22 cellular contexts compared by ENCODE assay signal in genomic region chr3:29871087-29871486, GRCh38.
DNase-seq lines count a peak whose midpoint lies in the region; ATAC-seq and TF ChIP-seq lines count a peak whose summit lies in the region.
"Had no signal": no experiment of that assay in that cellular context is flagged by ENCODE, and none has a peak within 500 bp of the region (broad histone marks: within the 10 kb centered on the region; RNA-seq: fewer than 3 reads in every experiment).

No MANE protein-coding gene starts in this region.

- no peak for ATAC-seq in HG02588 (IDR thresholded peaks at IDR 0.05; ENCODE audit: unreplicated experiment)
- ATAC-seq: esophagus mucosa had no signal

- POLR2A ChIA-PET in RWPE1 (lab: Yijun Ruan, JAX; ENCODE audit: low non-redundant PET) (no interaction called here), OCI-LY7 (lab: Charles Lee) (no interaction called here)

- H3K27ac ChIP-seq in RWPE1: no peak overlapping the region
- H3K27ac ChIP-seq in OCI-LY7 (ENCODE audit: low read depth, low read length, poor library complexity, severe bottlenecking): no peak overlapping the region
- H3K27ac ChIP-seq: right atrium auricular region had no signal

- DNase-seq in COLO829 (ENCODE audit: low spot score) (peak; percentile 14), HuH-7 (ENCODE audit: low spot score) (peak; percentile 18), SK-MEL-5 (ENCODE audit: low read depth, low spot score) (peak; percentile 17), fibroblast of mammary gland (ENCODE audit: low read depth) (peak; percentile 26), RWPE1 (ENCODE audit: low spot score) (no peak), NCI-H69 (lab: John Stamatoyannopoulos, UW) (no peak), OCI-LY7 (ENCODE audit: low spot score) (no peak)
- DNase-seq: activated CD4-positive, alpha-beta memory T cell treated with anti-CD3 and anti-CD28 coated beads, Interleukin-2, amount 10 ng/mL, durations not matched to agents 7 days and 5 days; activated gamma-delta T cell treated with Interleukin-2 at 50 U/mL for 16 hours; activated T-cell treated with anti-CD3 and anti-CD28 coated beads for 4 hours; amniotic stem cell; caudate nucleus; DMS53; H9; Kasumi-1; NCI-H1417 treated with DMSO at 0.1 percent for 48 hours; NCI-H510A treated with DMSO at 0.1 percent for 48 hours; occipital lobe; stimulated activated CD4-positive, alpha-beta T cell treated with anti-CD3 and anti-CD28 coated beads, Interleukin-15, amount 100 ng/mL, for 24 hours had no signal

- H3K79me2 ChIP-seq in OCI-LY7 (ENCODE audit: insufficient read depth, low read depth, low read length): no peaks in the 10 kb centered on the region

- H3K4me2 ChIP-seq in OCI-LY7 (ENCODE audit: low read length): no peak overlapping the region

- H3K4me1 ChIP-seq in OCI-LY7 (ENCODE audit: insufficient read depth, low read length, poor library complexity, severe bottlenecking): no peaks in the 10 kb centered on the region
- H3K4me1 ChIP-seq: right atrium auricular region had no signal

- H2AFZ ChIP-seq in OCI-LY7 (ENCODE audit: low read length): no peak overlapping the region

- CTCF ChIA-PET in RWPE1 (lab: Yijun Ruan, JAX): no interaction called here
- CTCF ChIA-PET in OCI-LY7 (lab: Charles Lee; ENCODE audit: unreplicated experiment): no interaction called here

- no peak for TF ChIP-seq CTCF in fibroblast of mammary gland (conservative IDR thresholded peaks at IDR 0.05; ENCODE audit: control insufficient read depth, insufficient read depth, low read depth, low read length)
- TF ChIP-seq CTCF in RWPE1 (conservative IDR thresholded peaks at IDR 0.05; ENCODE audit: low read depth): no peak
- TF ChIP-seq CTCF in OCI-LY7 (conservative IDR thresholded peaks at IDR 0.05; ENCODE audit: low read length): no peak

- no peaks in the 10 kb centered on the region for H3K9me3 ChIP-seq in OCI-LY7 (ENCODE audit: low read length)

- H4K20me1 ChIP-seq in OCI-LY7 (ENCODE audit: insufficient read depth, low read length): no peaks in the 10 kb centered on the region

- in situ Hi-C loops in SK-MEL-5 (cut with HindIII; ENCODE audit: low pct_unique_long_range_greater_than_20kb, low sequenced_read_pairs): no loop called here

- intact Hi-C loops in OCI-LY7 (cut with micrococcal nuclease; ENCODE audit: unreplicated experiment): no loop called here

- H3K9me2 ChIP-seq in OCI-LY7 (ENCODE audit: insufficient read depth, low read length): no peaks in the 10 kb centered on the region

- no peaks in the 10 kb centered on the region for H3K36me3 ChIP-seq in OCI-LY7 (ENCODE audit: insufficient read depth, low read length)

- H3K4me3 ChIP-seq in fibroblast of mammary gland (ENCODE audit: control insufficient read depth, low read depth, low read length): no peak overlapping the region
- no peak overlapping the region for H3K4me3 ChIP-seq in OCI-LY7 (ENCODE audit: low read depth, low read length, poor library complexity, severe bottlenecking)
- H3K4me3 ChIP-seq: right atrium auricular region had no signal

- BruUV-seq in OCI-LY7 (replicated peaks; lab: Mats Ljungman, UMichigan): no TSS peak

Comparison
In these comparisons a context has a peak if more than half of its experiments do, and no peak if none do; other contexts are left out.
1. DNase-seq: peak in COLO829 (single experiment), HuH-7 (single experiment), SK-MEL-5 (single experiment) and fibroblast of mammary gland (single experiment); none in RWPE1 (single experiment), NCI-H69 (single experiment) and OCI-LY7 (single experiment).